Comparison of ENCODE assay signal across 13 cellular contexts in genomic region chr9:81499021-81499454, GRCh38.
A peak's percentile ranks its signal among the peaks of the same experiment; 100 is the strongest.
DNase-seq lines count a peak whose midpoint lies in the region; ATAC-seq and TF ChIP-seq lines count a peak whose summit lies in the region.
"Had no signal": no experiment of that assay in that cellular context is flagged by ENCODE, and none has a peak within 500 bp of the region (broad histone marks: within the 10 kb centered on the region; RNA-seq: fewer than 3 reads in every experiment).

No MANE protein-coding gene starts in this region.

- H3K27ac ChIP-seq in ascending aorta (peak overlapping the region; percentile 69 to 82), stomach (peak overlapping the region in 3 of 5 donors; percentile 48 to 60 (median 60)), OCI-LY7 (ENCODE audit: low read depth, low read length, poor library complexity, severe bottlenecking) (no peak overlapping the region)
- H3K27ac ChIP-seq: PC-9 had no signal

- BruUV-seq in OCI-LY7 (replicated peaks; lab: Mats Ljungman, UMichigan), result no TSS peak

- H3K9me2 ChIP-seq in OCI-LY7 (ENCODE audit: insufficient read depth, low read length), result no peaks in the 10 kb centered on the region

- POLR2A ChIA-PET in naive thymus-derived CD8-positive, alpha-beta T cell (lab: Charles Lee), result no interaction called here
- POLR2A ChIA-PET in OCI-LY7 (lab: Charles Lee), result no interaction called here

- no peaks in the 10 kb centered on the region for H3K36me3 Mint-ChIP-seq in naive thymus-derived CD8-positive, alpha-beta T cell
- H3K36me3 Mint-ChIP-seq in activated naive CD8-positive, alpha-beta T cell treated with anti-CD3 and anti-CD28 coated beads for 36 hours, result no peaks in the 10 kb centered on the region

- H3K79me2 ChIP-seq in OCI-LY7 (ENCODE audit: insufficient read depth, low read depth, low read length), result no peaks in the 10 kb centered on the region

- H3K27me3 ChIP-seq in ascending aorta, result no peaks in the 10 kb centered on the region
- no peaks in the 10 kb centered on the region for H3K27me3 ChIP-seq in stomach

- H3K36me3 ChIP-seq in ascending aorta (no peaks in the 10 kb centered on the region), stomach (no peaks in the 10 kb centered on the region), OCI-LY7 (ENCODE audit: insufficient read depth, low read length) (no peaks in the 10 kb centered on the region)

- peaks cover 5 to 15% of the 10 kb centered on the region in 2 donors for H3K4me1 ChIP-seq in ascending aorta
- H3K4me1 ChIP-seq in stomach, result peaks cover 0 to 13% (median 4%) of the 10 kb centered on the region in 4 donors
- H3K4me1 ChIP-seq in OCI-LY7 (ENCODE audit: insufficient read depth, low read length, poor library complexity, severe bottlenecking), result no peaks in the 10 kb centered on the region

- peaks cover 0 to 2% (median 0%) of the 10 kb centered on the region in 9 donors for H3K9me3 Mint-ChIP-seq in naive thymus-derived CD8-positive, alpha-beta T cell
- H3K9me3 Mint-ChIP-seq in activated naive CD8-positive, alpha-beta T cell treated with anti-CD3 and anti-CD28 coated beads for 36 hours, result no peaks in the 10 kb centered on the region
- H3K9me3 Mint-ChIP-seq: IgD-negative memory B cell had no signal

- H3K27me3 Mint-ChIP-seq in naive thymus-derived CD8-positive, alpha-beta T cell, result peaks cover 0 to 7% (median 0%) of the 10 kb centered on the region in 5 donors
- H3K27me3 Mint-ChIP-seq in activated naive CD8-positive, alpha-beta T cell treated with anti-CD3 and anti-CD28 coated beads for 36 hours, result no peaks in the 10 kb centered on the region
- H3K27me3 Mint-ChIP-seq: central memory CD8-positive, alpha-beta T cell; IgD-negative memory B cell had no signal

- 48 to 65% (median 57%) methylated on average over 6 of the region's 6 CpGs for WGBS in stomach, 5 donors

- peak; percentile 64 for ATAC-seq in left ventricle myocardium superior
- ATAC-seq in naive thymus-derived CD8-positive, alpha-beta T cell, result no peak

- H3K4me3 ChIP-seq in ascending aorta, result peak overlapping the region; percentile 17 to 29
- H3K4me3 ChIP-seq in stomach, result no peak overlapping the region
- H3K4me3 ChIP-seq in OCI-LY7 (ENCODE audit: low read depth, low read length, poor library complexity, severe bottlenecking), result no peak overlapping the region
- H3K4me3 ChIP-seq: PC-9 had no signal

- no peak overlapping the region for H3K4me2 ChIP-seq in OCI-LY7 (ENCODE audit: low read length)
- H3K4me2 ChIP-seq: PC-9 had no signal

- no peak for TF ChIP-seq POLR2A in stomach (IDR thresholded peaks at IDR 0.05)

- no peaks in the 10 kb centered on the region for H3K9me3 ChIP-seq in ascending aorta
- no peaks in the 10 kb centered on the region for H3K9me3 ChIP-seq in stomach
- H3K9me3 ChIP-seq in OCI-LY7 (ENCODE audit: low read length), result no peaks in the 10 kb centered on the region

- intact Hi-C loops in ascending aorta (cut with DNase I), result loop anchor here (1.0 to 10.0 kb wide), 6 partner anchors 113 to 414 kb away; partner anchors contain the start of gene TLE1
- intact Hi-C loops in left ventricle myocardium superior (cut with micrococcal nuclease), result no loop called here
- intact Hi-C loops in stomach (cut with DNase I; ENCODE audit: low total_unique reads), result no loop called here
- intact Hi-C loops in OCI-LY7 (cut with micrococcal nuclease; ENCODE audit: unreplicated experiment), result no loop called here

- no peak overlapping the region for H3K27ac Mint-ChIP-seq in naive thymus-derived CD8-positive, alpha-beta T cell
- H3K27ac Mint-ChIP-seq in activated naive CD8-positive, alpha-beta T cell treated with anti-CD3 and anti-CD28 coated beads for 36 hours, result no peak overlapping the region
- H3K27ac Mint-ChIP-seq: IgD-negative memory B cell had no signal

- CTCF ChIA-PET in OCI-LY7 (lab: Charles Lee; ENCODE audit: unreplicated experiment), result no interaction called here

- no peak for TF ChIP-seq EP300 in stomach (IDR thresholded peaks at IDR 0.05)

- H3K4me3 Mint-ChIP-seq in naive thymus-derived CD8-positive, alpha-beta T cell, result no peak overlapping the region
- H3K4me3 Mint-ChIP-seq in activated naive CD8-positive, alpha-beta T cell treated with anti-CD3 and anti-CD28 coated beads for 36 hours, result no peak overlapping the region
- H3K4me3 Mint-ChIP-seq: central memory CD8-positive, alpha-beta T cell; IgD-negative memory B cell had no signal

- DNase-seq in GM04503 (ENCODE audit: low read depth) (peak; percentile 54), ascending aorta (ENCODE audit: low spot score in 2 of 2) (peak in 1 of 2 donors; percentile 78), left ventricle myocardium superior (no peak), stomach (no peak), NCI-H1436 treated with DMSO at 0.1 percent for 48 hours (lab: John Stamatoyannopoulos, UW) (no peak), OCI-LY7 (ENCODE audit: low spot score) (no peak)
- DNase-seq in naive thymus-derived CD8-positive, alpha-beta T cell, result no peak
- DNase-seq in activated naive CD8-positive, alpha-beta T cell treated with anti-CD3 and anti-CD28 coated beads for 36 hours, result no peak
- DNase-seq: mesendoderm, NCI-H2171 treated with DMSO at 0.1 percent for 48 hours, PC-9 had no signal

- no peaks in the 10 kb centered on the region for H4K20me1 ChIP-seq in OCI-LY7 (ENCODE audit: insufficient read depth, low read length)

- no peak overlapping the region for H2AFZ ChIP-seq in OCI-LY7 (ENCODE audit: low read length)
- H2AFZ ChIP-seq: PC-9 had no signal

- peaks cover 0 to 2% (median 0%) of the 10 kb centered on the region in 4 donors for H3K4me1 Mint-ChIP-seq in naive thymus-derived CD8-positive, alpha-beta T cell
- no peaks in the 10 kb centered on the region for H3K4me1 Mint-ChIP-seq in activated naive CD8-positive, alpha-beta T cell treated with anti-CD3 and anti-CD28 coated beads for 36 hours
- H3K4me1 Mint-ChIP-seq: central memory CD8-positive, alpha-beta T cell; IgD-negative memory B cell had no signal

- TF ChIP-seq CTCF in ascending aorta (IDR thresholded peaks at IDR 0.05) (no peak), stomach (IDR thresholded peaks at IDR 0.05) (no peak), OCI-LY7 (conservative IDR thresholded peaks at IDR 0.05; ENCODE audit: low read length) (no peak)

Comparison
In these comparisons a context has a peak if more than half of its experiments do, and no peak if none do; other contexts are left out.
1. H3K4me3 ChIP-seq: peak in ascending aorta (2 of 2); none in stomach (0 of 4) and OCI-LY7 (single experiment).